Comparison of ENCODE assay signal across 22 cellular contexts in genomic region chr11:73151371-73151870, GRCh38. TPM values are rescaled to one million over a fixed set of nuclear protein-coding genes. Genes with fewer than 3 reads are reported as not detected.
DNase-seq lines count a peak whose midpoint lies in the region; ATAC-seq, FAIRE-seq and TF ChIP-seq lines count a peak whose summit lies in the region.
"Had no signal": no experiment of that assay in that cellular context is flagged by ENCODE, and none has a peak within 500 bp of the region (broad histone marks: within the 10 kb centered on the region; RNA-seq: fewer than 3 reads in every experiment).

No MANE protein-coding gene starts in this region.

- H3K56ac ChIP-seq in IMR-90 (ENCODE audit: extremely low read depth, insufficient read depth, low read length), result no peak overlapping the region

- peaks cover 7% of the 10 kb centered on the region for H3K9me1 ChIP-seq in IMR-90 (ENCODE audit: insufficient read depth, low read length)

- H3K4me2 ChIP-seq in IMR-90 (ENCODE audit: low read depth, low read length) (no peak overlapping the region), GM12878 (ENCODE audit: control insufficient read depth, insufficient read depth) (no peak overlapping the region; the same call in 1 of the 2 replicates)

- peaks cover 0 to 6% of the 10 kb centered on the region in 2 experiments; a peak in 2 of 4 replicates for H3K79me1 ChIP-seq in IMR-90 (ENCODE audit: low read depth in 1 of 2, low read length in 2 of 2)

- no peak overlapping the region for H3K4ac ChIP-seq in IMR-90 (ENCODE audit: low read depth, low read length)

- H4K5ac ChIP-seq in IMR-90 (ENCODE audit: low read depth, low read length), result no peak overlapping the region

- H2AFZ ChIP-seq in IMR-90 (replicated peaks; ENCODE audit: low read length, poor library complexity) (peak overlapping the region; percentile 25), GM12878 (ENCODE audit: control insufficient read depth, low read depth, low read length) (no peak overlapping the region)

- H3K9me3 ChIP-seq in IMR-90 (ENCODE audit: control insufficient read depth, insufficient read depth, low read length) (no peaks in the 10 kb centered on the region), GM12878 (replicated peaks; ENCODE audit: control insufficient read depth, insufficient read depth, low read length) (no peaks in the 10 kb centered on the region), spleen (no peaks in the 10 kb centered on the region)
- H3K9me3 ChIP-seq: esophagus muscularis mucosa, ovary, vagina had no signal

- no peak overlapping the region for H3K9ac ChIP-seq in IMR-90 (ENCODE audit: low read depth, low read length)
- H3K9ac ChIP-seq in GM12878 (ENCODE audit: control insufficient read depth, insufficient read depth, low read length), result 0 out of 2 replicates have a peak overlapping the region, but pooled peaks have one; percentile 2

- BruUV-seq in IMR-90 (replicated peaks; lab: Mats Ljungman, UMichigan), result no TSS peak
- BruUV-seq in GM12878 (replicated peaks; lab: Mats Ljungman, UMichigan), result no TSS peak

- no peak overlapping the region for H4K91ac ChIP-seq in IMR-90 (ENCODE audit: insufficient read depth, low read depth, low read length)

- H4K20me1 ChIP-seq in IMR-90 (ENCODE audit: insufficient read depth, low read length) (no peaks in the 10 kb centered on the region), GM12878 (ENCODE audit: control insufficient read depth, insufficient read depth) (no peaks in the 10 kb centered on the region)

- no peaks in the 10 kb centered on the region for H3K36me3 ChIP-seq in IMR-90 (ENCODE audit: control insufficient read depth, insufficient read depth, low read length)
- H3K36me3 ChIP-seq in GM12878 (ENCODE audit: control insufficient read depth in 2 of 2, insufficient read depth in 2 of 2, low read length in 1 of 2), result no peaks in the 10 kb centered on the region
- H3K36me3 ChIP-seq in spleen, result no peaks in the 10 kb centered on the region
- H3K36me3 ChIP-seq: esophagus muscularis mucosa, ovary, vagina had no signal

- H3K18ac ChIP-seq in IMR-90 (ENCODE audit: low read depth, low read length), result no peak overlapping the region

- peaks cover 12% of the 10 kb centered on the region; the same call in 1 of the 2 replicates for H3K4me1 ChIP-seq in IMR-90 (ENCODE audit: control insufficient read depth, insufficient read depth, low read length)
- peaks cover 93% of the 10 kb centered on the region for H3K4me1 ChIP-seq in GM12878 (ENCODE audit: control insufficient read depth, insufficient read depth, low read length)
- H3K4me1 ChIP-seq in spleen, result peaks cover 47 to 100% (median 88%) of the 10 kb centered on the region in 6 donors

- no peak overlapping the region for H4K8ac ChIP-seq in IMR-90 (ENCODE audit: low read depth in 2 of 2, low read length in 2 of 2)

- CTCF ChIA-PET in IMR-90 (lab: Yijun Ruan, JAX) (no interaction called here), GM12878 (lab: Yijun Ruan, JAX) (interaction anchor here (0.7 to 3.6 kb wide), 6 partner anchors 8 to 227 kb away, joined by 3 to 26 read pairs (median 4); partner anchors contain the start of gene FCHSD2)

- TF ChIP-seq CTCF in IMR-90 (conservative IDR thresholded peaks at IDR 0.05; ENCODE audit: low read depth, low read length) (no peak), GM12878 (IDR thresholded peaks at IDR 0.05 in 2 of 3, conservative IDR thresholded peaks at IDR 0.05 in 1 of 3; ENCODE audit: control insufficient read depth in 2 of 3, extremely low read depth in 1 of 3, insufficient read depth in 1 of 3, low read depth in 3 of 3, low read length in 3 of 3) (no peak), spleen (IDR thresholded peaks at IDR 0.05 in 8 of 11, conservative IDR thresholded peaks at IDR 0.05 in 3 of 11) (no peak)

- FAIRE-seq in GM12878 (lab: Jason Lieb, UNC), result no peak
- FAIRE-seq: K562 had no signal

- no peaks in the 10 kb centered on the region for H3K27me3 ChIP-seq in IMR-90 (ENCODE audit: control insufficient read depth, insufficient read depth, low read length)
- no peaks in the 10 kb centered on the region for H3K27me3 ChIP-seq in GM12878 (replicated peaks in 1 of 2; ENCODE audit: control insufficient read depth in 2 of 2, insufficient read depth in 2 of 2, low read length in 1 of 2)
- no peaks in the 10 kb centered on the region for H3K27me3 ChIP-seq in spleen (replicated peaks in 1 of 7)
- H3K27me3 ChIP-seq: esophagus muscularis mucosa, ovary, vagina had no signal

- intact Hi-C loops in IMR-90 (cut with micrococcal nuclease) (no loop called here), GM12878 (cut with micrococcal nuclease; ENCODE audit: unreplicated experiment) (loop anchor here (5.0 to 10.0 kb wide), 2 partner anchors 179 to 407 kb away; no protein-coding TSS in a partner anchor), spleen (cut with DNase I; ENCODE audit: low total_unique reads) (no loop called here)

- H3K14ac ChIP-seq in IMR-90 (replicated peaks; ENCODE audit: low read depth, low read length), result no peak overlapping the region

- RAD21 ChIA-PET in GM12878 (lab: Charles Lee; ENCODE audit: unreplicated experiment), result interaction anchor here (4.4 to 22.1 kb wide), 3 partner anchors 6 to 26 kb away, joined by 39 to 441 read pairs (median 441); partner anchors contain the start of gene FCHSD2

- H3K27ac ChIP-seq in IMR-90 (ENCODE audit: insufficient read depth, low read length) (no peak overlapping the region), GM12878 (ENCODE audit: control insufficient read depth, insufficient read depth) (peak overlapping the region; percentile 98), spleen (peak overlapping the region; percentile 56 to 88 (median 80))
- H3K27ac ChIP-seq: esophagus muscularis mucosa, ovary, vagina had no signal

- 0 out of 2 replicates have a peak overlapping the region, but pooled peaks have one; percentile 17 for H2AK5ac ChIP-seq in IMR-90 (ENCODE audit: low read depth, low read length)

- SMC1A ChIA-PET in GM12878 (lab: Charles Lee; ENCODE audit: uncharacterized antibody, unreplicated experiment), result interaction anchor here (1.1 to 37.3 kb wide), 4 partner anchors 9 to 103 kb away, joined by 4 to 926 read pairs (median 24); partner anchors contain the start of gene FCHSD2

- dilution Hi-C loops in IMR-90 (cut with HindIII; ENCODE audit: low sequenced_read_pairs, unreplicated experiment), result no loop called here

- POLR2A ChIA-PET in IMR-90 (lab: Charles Lee; ENCODE audit: unreplicated experiment) (no interaction called here), GM12878 (lab: Charles Lee) (interaction anchor here (0.6 to 18.6 kb wide), 6 partner anchors 8 to 1014 kb away, joined by 3 to 384 read pairs (median 8); partner anchors contain the start of gene FCHSD2)

- no peak overlapping the region for H2BK120ac ChIP-seq in IMR-90 (ENCODE audit: low read depth, low read length)

- 88% methylated on average over 1 of the region's 6 CpGs; no CpG with 5 or more reads in 1 of the 2 experiments for WGBS in IMR-90 (ENCODE audit: extremely low coverage in 2 of 2, insufficient read length in 1 of 2), 2 experiments
- 86% methylated on average over 6 of the region's 6 CpGs for WGBS in GM12878 (ENCODE audit: insufficient coverage, insufficient replicate concordance, low lambda C conversion rate, missing lambda C conversion rate)
- WGBS in spleen, 5 donors, result 90 to 94% (median 93%) methylated on average over 6 of the region's 6 CpGs

- no peak overlapping the region for H3K23ac ChIP-seq in IMR-90 (ENCODE audit: low read depth, low read length)

- H3K79me2 ChIP-seq in GM12878 (ENCODE audit: control insufficient read depth, insufficient read depth, low read length), result peaks cover 3% of the 10 kb centered on the region; the same call in 1 of the 2 replicates

- H2BK15ac ChIP-seq in IMR-90 (ENCODE audit: low read depth, low read length), result no peak overlapping the region; the same call in 2 of the 3 replicates

- no peak for TF ChIP-seq POLR2A in IMR-90 (IDR thresholded peaks at IDR 0.05; ENCODE audit: low read depth, low read length)
- no peak for TF ChIP-seq POLR2A in GM12878 (IDR thresholded peaks at IDR 0.05; ENCODE audit: low read depth, low read length)
- no peak for TF ChIP-seq POLR2A in spleen (IDR thresholded peaks at IDR 0.05)

- peak overlapping the region; percentile 58 for H2AK9ac ChIP-seq in IMR-90 (replicated peaks; ENCODE audit: low read depth, low read length, poor library complexity)

- ATAC-seq in IMR-90 (ENCODE audit: low read depth) (no peak), GM12878 (no peak), GM19397 (IDR thresholded peaks at IDR 0.05; ENCODE audit: unreplicated experiment) (no peak), GM19035 (IDR thresholded peaks at IDR 0.05; ENCODE audit: unreplicated experiment) (no peak)
- ATAC-seq: K562 had no signal

- no peak for TF ChIP-seq EP300 in GM12878 (IDR thresholded peaks at IDR 0.05; ENCODE audit: borderline replicate concordance in 1 of 2, control insufficient read depth in 1 of 2, low read depth in 2 of 2, low read length in 2 of 2)

- no peak overlapping the region for H2BK5ac ChIP-seq in IMR-90 (ENCODE audit: low read depth, low read length, poor library complexity, severe bottlenecking)

- no peak overlapping the region for H3K4me3 ChIP-seq in IMR-90 (ENCODE audit: insufficient read depth, low read depth, low read length)
- no peak overlapping the region for H3K4me3 ChIP-seq in GM12878
- H3K4me3 ChIP-seq in spleen, result no peak overlapping the region
- H3K4me3 ChIP-seq: esophagus muscularis mucosa, K562, ovary, vagina had no signal

- DNase-seq in activated effector memory CD4-positive, alpha-beta T cell treated with anti-CD3 and anti-CD28 coated beads, Interleukin-2, amount 50 U/mL, for 16 hours, result peak; percentile 4
- DNase-seq in activated effector memory CD4-positive, alpha-beta T cell treated with Interleukin-2 at 50 U/mL for 16 hours, result no peak
- DNase-seq in IMR-90 (no peak), GM12878 (ENCODE audit: low read depth, low spot score) (no peak), spleen (no peak), OCI-M2 (lab: John Stamatoyannopoulos, UW; ENCODE audit: unreplicated experiment) (no peak)
- DNase-seq: activated naive CD4-positive, alpha-beta T cell treated with Interleukin-2 at 50 U/mL for 16 hours; activated T-cell treated with anti-CD3 and anti-CD28 coated beads for 4 hours; anterior cingulate cortex; effector CD4-positive, alpha-beta T cell; NCI-H1092 treated with DMSO at 0.1 percent for 48 hours; NCI-H2081; NCI-H446; NK-92 treated with Interleukin-12 subunit alpha and Interleukin-12 subunit beta, amount 100 ng/mL, for 24 hours; ovary; RPMI8226; stimulated activated CD4-positive, alpha-beta T cell treated with anti-CD3 and anti-CD28 coated beads, Interleukin-2, amount 100 ng/mL, for 48 hours had no signal

- H2BK20ac ChIP-seq in IMR-90 (ENCODE audit: low read depth, low read length), result no peak overlapping the region

- no peak for TF ChIP-seq RAD21 in IMR-90 (IDR thresholded peaks at IDR 0.05; ENCODE audit: low read length)
- no peak for TF ChIP-seq RAD21 in GM12878 (IDR thresholded peaks at IDR 0.05; ENCODE audit: insufficient read depth, low read depth, low read length)

- in situ Hi-C loops in IMR-90 (cut with MboI; ENCODE audit: low sequenced_read_pairs) (no loop called here), GM12878 (cut with MboI) (no loop called here)

RNA-seq across cellular contexts. Expression of gene FCHSD2, which starts 9.3 kb away (rescaled TPM):
- 5.9 and 8.9 TPM in 2 replicates for total RNA-seq in IMR-90 (2012; rRNA removed)
- polyA plus RNA-seq in IMR-90 (2012; rRNA removed), result 16.6 and 18.7 TPM in 2 replicates
- polyA plus RNA-seq in IMR-90 (2012; cell fraction: cytosol; rRNA removed), result 6.0 and 7.2 TPM in 2 replicates
- 11.2 and 40.5 TPM in 2 replicates for polyA plus RNA-seq in IMR-90 (2012; cell fraction: nucleus; rRNA removed; ENCODE audit: low replicate concordance)
- total RNA-seq in GM12878 (2013; cell fraction: nucleolus; rRNA removed), result 80.2 and 85.2 TPM in 2 replicates
- total RNA-seq in GM12878 (2014; rRNA removed), result 19.5 and 21.1 TPM in 2 replicates
- 39.2 and 42.5 TPM in 2 replicates for total RNA-seq in GM12878 (2014; rRNA removed; fragmentation: Illumina TruSeq; extraction: Trizol)
- 82.8 and 89.8 TPM in 2 replicates for total RNA-seq in GM12878 (2021)
- 26.8 TPM for polyA plus RNA-seq in GM12878 (2011; ENCODE audit: low read depth)
- 52.7 and 68.3 TPM in 2 replicates for polyA plus RNA-seq in GM12878 (2011; rRNA removed)
- 34.0 and 36.1 TPM in 2 replicates for polyA plus RNA-seq in GM12878 (2011; cell fraction: cytosol; rRNA removed)
- polyA plus RNA-seq in GM12878 (2011; cell fraction: nucleus; rRNA removed), result 55.8 and 56.5 TPM in 2 replicates
- polyA plus RNA-seq in GM12878 (2012), result 27.1 and 40.7 TPM in 2 replicates
- 62.4 and 70.9 TPM in 2 replicates for polyA plus RNA-seq in GM12878 (2014; fragmentation: Illumina TruSeq; extraction: Trizol)
- 10 to 100 TPM; 13.2 to 15.4 TPM for polyA plus RNA-seq in GM12878 (2014; fragmentation: Nextera tagmentation; extraction: Ambion mirVana)
- 43.0 and 44.6 TPM in 2 replicates for polyA plus RNA-seq in GM12878 (2014; rRNA removed)
- polyA plus RNA-seq in GM12878 (2016; fragmentation: Nextera tagmentation; extraction: Ambion mirVana), result 10 to 100 TPM; 58.7 to 68.4 TPM
- 46.8 and 48.8 TPM in 2 replicates for polyA minus RNA-seq in GM12878 (2011; rRNA and poly(A)+ RNA removed)
- 30.5 and 31.3 TPM in 2 replicates for polyA minus RNA-seq in GM12878 (2011; cell fraction: cytosol; rRNA and poly(A)+ RNA removed)
- polyA minus RNA-seq in GM12878 (2011; cell fraction: nucleus; rRNA and poly(A)+ RNA removed), result 36.1 and 52.3 TPM in 2 replicates
- total RNA-seq in spleen, result 100 to 1,000 TPM in 4 of 7 donors, 10 to 100 TPM in 3; 66.1 to 129 (median 110) TPM
- polyA plus RNA-seq in spleen, result 10 to 100 TPM; 30.2 to 35.0 (median 32.2) TPM
